ENCODE assay signal across 1 cellular context in the genomic region with DNA sequence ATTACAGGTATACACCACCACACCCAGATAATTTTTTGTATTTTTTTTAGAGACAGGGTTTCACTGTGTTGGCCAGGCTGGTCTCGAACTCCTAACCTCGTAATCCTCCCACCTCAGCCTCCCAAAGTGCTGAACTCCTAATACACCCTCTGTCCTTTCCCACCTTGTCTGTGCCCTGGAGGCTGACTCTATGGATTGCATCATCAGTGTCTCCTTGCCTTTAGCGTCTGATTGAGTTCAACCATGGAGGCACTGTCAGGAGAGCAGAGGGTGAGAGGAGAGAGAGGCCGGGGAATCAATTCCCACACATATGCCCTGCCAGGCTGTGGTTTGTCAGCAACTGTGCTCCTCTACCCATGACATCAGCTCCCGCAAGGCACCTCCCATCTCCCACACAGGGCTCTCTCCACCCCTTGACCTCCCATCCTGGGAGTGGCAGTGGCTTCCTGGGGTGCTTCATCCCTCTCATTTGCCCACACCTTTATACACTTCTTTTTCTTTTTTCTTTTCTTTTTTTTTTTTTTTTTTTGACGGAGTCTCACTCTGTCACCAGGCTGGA.
A peak's percentile ranks its signal among the peaks of the same experiment; 100 is the strongest.
TF ChIP-seq lines count a peak whose summit lies in the region.

No MANE protein-coding gene starts in this region.

TF ChIP-seq in K562, 482 proteins besides CTCF, POLR2A, EP300 and RAD21:
- TF ChIP-seq ZNF785 (CRISPR knock-in tag; IDR thresholded peaks at IDR 0.05) (no peak), ZNF764 (CRISPR knock-in tag; IDR thresholded peaks at IDR 0.05; ENCODE audit: low read depth) (no peak), ZNF507 (tag; conservative IDR thresholded peaks at IDR 0.05) (no peak), ZC3H4 (CRISPR knock-in tag; IDR thresholded peaks at IDR 0.05; ENCODE audit: borderline replicate concordance) (no peak), CREBBP (IDR thresholded peaks at IDR 0.05; ENCODE audit: low read depth, low read length) (no peak), ZNF79 (CRISPR knock-in tag; IDR thresholded peaks at IDR 0.05; ENCODE audit: low read depth) (no peak), SRSF1 (IDR thresholded peaks at IDR 0.05; ENCODE audit: low read depth, low read length) (no peak), CEBPG (CRISPR knock-in tag; IDR thresholded peaks at IDR 0.05) (peak; percentile 47; the same call in 1 of the 2 replicates), CEBPG (tag; conservative IDR thresholded peaks at IDR 0.05 in 1 of 2, IDR thresholded peaks at IDR 0.05 in 1 of 2) (peak; percentile 56 to 66), TRIM28 (IDR thresholded peaks at IDR 0.05) (no peak), CXXC5 (CRISPR knock-in tag; IDR thresholded peaks at IDR 0.05) (no peak), ZNF668 (CRISPR knock-in tag; IDR thresholded peaks at IDR 0.05) (no peak), POLR2AphosphoS2 (IDR thresholded peaks at IDR 0.05; ENCODE audit: low read length) (no peak), CEBPB (tag; IDR thresholded peaks at IDR 0.05) (peak; percentile 47; the same call in 1 of the 2 replicates), SAFB (IDR thresholded peaks at IDR 0.05; ENCODE audit: borderline replicate concordance, low read depth, low read length) (no peak), SREBF1 (IDR thresholded peaks at IDR 0.05; ENCODE audit: borderline replicate concordance, low read depth, low read length) (no peak), CCAR2 (IDR thresholded peaks at IDR 0.05; ENCODE audit: low read depth, low read length) (no peak), EP400 (IDR thresholded peaks at IDR 0.05) (no peak), NCOA2 (IDR thresholded peaks at IDR 0.05; ENCODE audit: partially characterized antibody in 2 of 2) (no peak)
- TF ChIP-seq, protein P1, sequence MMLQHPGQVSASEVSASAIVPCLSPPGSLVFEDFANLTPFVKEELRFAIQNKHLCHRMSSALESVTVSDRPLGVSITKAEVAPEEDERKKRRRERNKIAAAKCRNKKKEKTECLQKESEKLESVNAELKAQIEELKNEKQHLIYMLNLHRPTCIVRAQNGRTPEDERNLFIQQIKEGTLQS (IDR thresholded peaks at IDR 0.05), result peak; percentile 85
- TF ChIP-seq, protein P1 (CRISPR knock-in tag; conservative IDR thresholded peaks at IDR 0.05), result no peak
- TF ChIP-seq, protein P2, sequence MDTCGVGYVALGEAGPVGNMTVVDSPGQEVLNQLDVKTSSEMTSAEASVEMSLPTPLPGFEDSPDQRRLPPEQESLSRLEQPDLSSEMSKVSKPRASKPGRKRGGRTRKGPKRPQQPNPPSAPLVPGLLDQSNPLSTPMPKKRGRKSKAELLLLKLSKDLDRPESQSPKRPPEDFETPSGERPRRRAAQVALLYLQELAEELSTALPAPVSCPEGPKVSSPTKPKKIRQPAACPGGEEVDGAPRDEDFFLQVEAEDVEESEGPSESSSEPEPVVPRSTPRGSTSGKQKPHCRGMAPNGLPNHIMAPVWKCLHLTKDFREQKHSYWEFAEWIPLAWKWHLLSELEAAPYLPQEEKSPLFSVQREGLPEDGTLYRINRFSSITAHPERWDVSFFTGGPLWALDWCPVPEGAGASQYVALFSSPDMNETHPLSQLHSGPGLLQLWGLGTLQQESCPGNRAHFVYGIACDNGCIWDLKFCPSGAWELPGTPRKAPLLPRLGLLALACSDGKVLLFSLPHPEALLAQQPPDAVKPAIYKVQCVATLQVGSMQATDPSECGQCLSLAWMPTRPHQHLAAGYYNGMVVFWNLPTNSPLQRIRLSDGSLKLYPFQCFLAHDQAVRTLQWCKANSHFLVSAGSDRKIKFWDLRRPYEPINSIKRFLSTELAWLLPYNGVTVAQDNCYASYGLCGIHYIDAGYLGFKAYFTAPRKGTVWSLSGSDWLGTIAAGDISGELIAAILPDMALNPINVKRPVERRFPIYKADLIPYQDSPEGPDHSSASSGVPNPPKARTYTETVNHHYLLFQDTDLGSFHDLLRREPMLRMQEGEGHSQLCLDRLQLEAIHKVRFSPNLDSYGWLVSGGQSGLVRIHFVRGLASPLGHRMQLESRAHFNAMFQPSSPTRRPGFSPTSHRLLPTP (IDR thresholded peaks at IDR 0.05; ENCODE audit: borderline replicate concordance, extremely low read depth, insufficient read length), result no peak
- TF ChIP-seq, protein P3, sequence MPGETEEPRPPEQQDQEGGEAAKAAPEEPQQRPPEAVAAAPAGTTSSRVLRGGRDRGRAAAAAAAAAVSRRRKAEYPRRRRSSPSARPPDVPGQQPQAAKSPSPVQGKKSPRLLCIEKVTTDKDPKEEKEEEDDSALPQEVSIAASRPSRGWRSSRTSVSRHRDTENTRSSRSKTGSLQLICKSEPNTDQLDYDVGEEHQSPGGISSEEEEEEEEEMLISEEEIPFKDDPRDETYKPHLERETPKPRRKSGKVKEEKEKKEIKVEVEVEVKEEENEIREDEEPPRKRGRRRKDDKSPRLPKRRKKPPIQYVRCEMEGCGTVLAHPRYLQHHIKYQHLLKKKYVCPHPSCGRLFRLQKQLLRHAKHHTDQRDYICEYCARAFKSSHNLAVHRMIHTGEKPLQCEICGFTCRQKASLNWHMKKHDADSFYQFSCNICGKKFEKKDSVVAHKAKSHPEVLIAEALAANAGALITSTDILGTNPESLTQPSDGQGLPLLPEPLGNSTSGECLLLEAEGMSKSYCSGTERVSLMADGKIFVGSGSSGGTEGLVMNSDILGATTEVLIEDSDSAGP (CRISPR knock-in tag; IDR thresholded peaks at IDR 0.05), result no peak
- TF ChIP-seq, protein P4, sequence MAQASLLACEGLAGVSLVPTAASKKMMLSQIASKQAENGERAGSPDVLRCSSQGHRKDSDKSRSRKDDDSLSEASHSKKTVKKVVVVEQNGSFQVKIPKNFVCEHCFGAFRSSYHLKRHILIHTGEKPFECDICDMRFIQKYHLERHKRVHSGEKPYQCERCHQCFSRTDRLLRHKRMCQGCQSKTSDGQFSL (CRISPR knock-in tag; IDR thresholded peaks at IDR 0.05), result no peak
- TF ChIP-seq, protein P4 (tag; IDR thresholded peaks at IDR 0.05), result no peak
- TF ChIP-seq, protein P5, sequence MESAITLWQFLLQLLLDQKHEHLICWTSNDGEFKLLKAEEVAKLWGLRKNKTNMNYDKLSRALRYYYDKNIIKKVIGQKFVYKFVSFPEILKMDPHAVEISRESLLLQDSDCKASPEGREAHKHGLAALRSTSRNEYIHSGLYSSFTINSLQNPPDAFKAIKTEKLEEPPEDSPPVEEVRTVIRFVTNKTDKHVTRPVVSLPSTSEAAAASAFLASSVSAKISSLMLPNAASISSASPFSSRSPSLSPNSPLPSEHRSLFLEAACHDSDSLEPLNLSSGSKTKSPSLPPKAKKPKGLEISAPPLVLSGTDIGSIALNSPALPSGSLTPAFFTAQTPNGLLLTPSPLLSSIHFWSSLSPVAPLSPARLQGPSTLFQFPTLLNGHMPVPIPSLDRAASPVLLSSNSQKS (CRISPR knock-in tag; IDR thresholded peaks at IDR 0.05), result no peak
- TF ChIP-seq, protein P6, sequence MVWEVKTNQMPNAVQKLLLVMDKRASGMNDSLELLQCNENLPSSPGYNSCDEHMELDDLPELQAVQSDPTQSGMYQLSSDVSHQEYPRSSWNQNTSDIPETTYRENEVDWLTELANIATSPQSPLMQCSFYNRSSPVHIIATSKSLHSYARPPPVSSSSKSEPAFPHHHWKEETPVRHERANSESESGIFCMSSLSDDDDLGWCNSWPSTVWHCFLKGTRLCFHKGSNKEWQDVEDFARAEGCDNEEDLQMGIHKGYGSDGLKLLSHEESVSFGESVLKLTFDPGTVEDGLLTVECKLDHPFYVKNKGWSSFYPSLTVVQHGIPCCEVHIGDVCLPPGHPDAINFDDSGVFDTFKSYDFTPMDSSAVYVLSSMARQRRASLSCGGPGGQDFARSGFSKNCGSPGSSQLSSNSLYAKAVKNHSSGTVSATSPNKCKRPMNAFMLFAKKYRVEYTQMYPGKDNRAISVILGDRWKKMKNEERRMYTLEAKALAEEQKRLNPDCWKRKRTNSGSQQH (CRISPR knock-in tag; IDR thresholded peaks at IDR 0.05), result no peak
- TF ChIP-seq, protein P7, sequence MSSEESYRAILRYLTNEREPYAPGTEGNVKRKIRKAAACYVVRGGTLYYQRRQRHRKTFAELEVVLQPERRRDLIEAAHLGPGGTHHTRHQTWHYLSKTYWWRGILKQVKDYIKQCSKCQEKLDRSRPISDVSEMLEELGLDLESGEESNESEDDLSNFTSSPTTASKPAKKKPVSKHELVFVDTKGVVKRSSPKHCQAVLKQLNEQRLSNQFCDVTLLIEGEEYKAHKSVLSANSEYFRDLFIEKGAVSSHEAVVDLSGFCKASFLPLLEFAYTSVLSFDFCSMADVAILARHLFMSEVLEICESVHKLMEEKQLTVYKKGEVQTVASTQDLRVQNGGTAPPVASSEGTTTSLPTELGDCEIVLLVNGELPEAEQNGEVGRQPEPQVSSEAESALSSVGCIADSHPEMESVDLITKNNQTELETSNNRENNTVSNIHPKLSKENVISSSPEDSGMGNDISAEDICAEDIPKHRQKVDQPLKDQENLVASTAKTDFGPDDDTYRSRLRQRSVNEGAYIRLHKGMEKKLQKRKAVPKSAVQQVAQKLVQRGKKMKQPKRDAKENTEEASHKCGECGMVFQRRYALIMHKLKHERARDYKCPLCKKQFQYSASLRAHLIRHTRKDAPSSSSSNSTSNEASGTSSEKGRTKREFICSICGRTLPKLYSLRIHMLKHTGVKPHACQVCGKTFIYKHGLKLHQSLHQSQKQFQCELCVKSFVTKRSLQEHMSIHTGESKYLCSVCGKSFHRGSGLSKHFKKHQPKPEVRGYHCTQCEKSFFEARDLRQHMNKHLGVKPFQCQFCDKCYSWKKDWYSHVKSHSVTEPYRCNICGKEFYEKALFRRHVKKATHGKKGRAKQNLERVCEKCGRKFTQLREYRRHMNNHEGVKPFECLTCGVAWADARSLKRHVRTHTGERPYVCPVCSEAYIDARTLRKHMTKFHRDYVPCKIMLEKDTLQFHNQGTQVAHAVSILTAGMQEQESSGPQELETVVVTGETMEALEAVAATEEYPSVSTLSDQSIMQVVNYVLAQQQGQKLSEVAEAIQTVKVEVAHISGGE (CRISPR knock-in tag; IDR thresholded peaks at IDR 0.05), result no peak
